1 cellular context compared by ENCODE assay signal in genomic region chr2:27086722-27087446, GRCh38.
TF ChIP-seq lines count a peak whose summit lies in the region.

Gene KHK, plus strand, starts transcription at chr2:27086772. Its CDS starts 488 bp downstream, at chr2:27087260.

TF ChIP-seq in HEK293, 187 proteins besides CTCF, POLR2A, EP300 and RAD21 (continued from another document and continues in another):
- TF ChIP-seq TSHZ1 (tag by site-specific recombination; IDR thresholded peaks at IDR 0.05; ENCODE audit: borderline replicate concordance) = no peak
- no peak for TF ChIP-seq OVOL3 (tag by site-specific recombination; IDR thresholded peaks at IDR 0.05)
- no peak for TF ChIP-seq ZBTB48 (tag by site-specific recombination; IDR thresholded peaks at IDR 0.05)
- TF ChIP-seq ZBTB6 (tag by site-specific recombination; IDR thresholded peaks at IDR 0.05) = no peak
- TF ChIP-seq AEBP2 (tag by site-specific recombination; IDR thresholded peaks at IDR 0.05; ENCODE audit: borderline replicate concordance) = no peak
- no peak for TF ChIP-seq ZNF138 (tag by site-specific recombination; IDR thresholded peaks at IDR 0.05; ENCODE audit: borderline replicate concordance)
- no peak for TF ChIP-seq ZNF140 (tag by site-specific recombination; IDR thresholded peaks at IDR 0.05)
- no peak for TF ChIP-seq ELK4 (IDR thresholded peaks at IDR 0.05; ENCODE audit: borderline replicate concordance, low read depth, low read length)
- TF ChIP-seq KLF8 (tag by site-specific recombination; IDR thresholded peaks at IDR 0.05) = peak; percentile 49; the same call in 1 of the 2 replicates
- peak; percentile 27; the same call in 1 of the 2 replicates for TF ChIP-seq SP2 (tag by site-specific recombination; IDR thresholded peaks at IDR 0.05)
- TF ChIP-seq ZBTB20 (tag by site-specific recombination; IDR thresholded peaks at IDR 0.05) = peak; percentile 75
- TF ChIP-seq ZBTB7A (tag by site-specific recombination; IDR thresholded peaks at IDR 0.05; ENCODE audit: low read depth) = no peak
- no peak for TF ChIP-seq PRDM1 (tag by site-specific recombination; IDR thresholded peaks at IDR 0.05)
- no peak for TF ChIP-seq MYNN (tag by site-specific recombination; IDR thresholded peaks at IDR 0.05; ENCODE audit: borderline replicate concordance)
- no peak for TF ChIP-seq ZNF114 (tag by site-specific recombination; IDR thresholded peaks at IDR 0.05)
- TF ChIP-seq ZNF513 (tag by site-specific recombination; IDR thresholded peaks at IDR 0.05) = no peak
- no peak for TF ChIP-seq ZSCAN18 (tag by site-specific recombination; IDR thresholded peaks at IDR 0.05)
- TF ChIP-seq SCRT2 (tag by site-specific recombination; IDR thresholded peaks at IDR 0.05) = 0 out of 2 replicates have a peak, but pooled peaks have one; percentile 7
- TF ChIP-seq SALL2 (tag by site-specific recombination; IDR thresholded peaks at IDR 0.05; ENCODE audit: borderline replicate concordance) = no peak
- TF ChIP-seq ZNF239 (tag by site-specific recombination; IDR thresholded peaks at IDR 0.05) = no peak
- TF ChIP-seq ZNF677 (tag by site-specific recombination; IDR thresholded peaks at IDR 0.05) = no peak
- no peak for TF ChIP-seq ZNF626 (tag by site-specific recombination; IDR thresholded peaks at IDR 0.05)
- TF ChIP-seq ZNF521 (tag by site-specific recombination; IDR thresholded peaks at IDR 0.05) = no peak
- TF ChIP-seq ZNF280C (tag by site-specific recombination; IDR thresholded peaks at IDR 0.05) = no peak
- no peak for TF ChIP-seq ZNF660 (tag by site-specific recombination; IDR thresholded peaks at IDR 0.05)
- no peak for TF ChIP-seq GFI1B (tag by site-specific recombination; IDR thresholded peaks at IDR 0.05)
- TF ChIP-seq ZNF529 (tag by site-specific recombination; IDR thresholded peaks at IDR 0.05; ENCODE audit: insufficient replicate concordance) = no peak
- no peak for TF ChIP-seq YY1 (tag by site-specific recombination; IDR thresholded peaks at IDR 0.05)
- no peak for TF ChIP-seq ZNF645 (tag by site-specific recombination; IDR thresholded peaks at IDR 0.05)
- TF ChIP-seq PRDM6 (tag by site-specific recombination; IDR thresholded peaks at IDR 0.05) = no peak
- no peak for TF ChIP-seq ZNF449 (tag by site-specific recombination; IDR thresholded peaks at IDR 0.05)
- peak; percentile 58 for TF ChIP-seq GLIS2 (tag by site-specific recombination; IDR thresholded peaks at IDR 0.05)
- no peak for TF ChIP-seq ZNF248 (tag by site-specific recombination; IDR thresholded peaks at IDR 0.05)
- no peak for TF ChIP-seq ZNF837 (tag by site-specific recombination; IDR thresholded peaks at IDR 0.05)
- no peak for TF ChIP-seq ZNF112 (tag by site-specific recombination; IDR thresholded peaks at IDR 0.05)
